Comparison of ENCODE assay signal across 13 cellular contexts in genomic region chr15:37793851-37794250, GRCh38.
DNase-seq lines count a peak whose midpoint lies in the region; ATAC-seq and TF ChIP-seq lines count a peak whose summit lies in the region.
"Had no signal": no experiment of that assay in that cellular context is flagged by ENCODE, and none has a peak within 500 bp of the region (broad histone marks: within the 10 kb centered on the region; RNA-seq: fewer than 3 reads in every experiment).

No MANE protein-coding gene starts in this region.

- H2AFZ ChIP-seq in MM.1S (ENCODE audit: low read length) (no peak overlapping the region), neural progenitor cell (replicated peaks) (no peak overlapping the region)

- no peak overlapping the region for H3K9ac ChIP-seq in MM.1S (ENCODE audit: low read length)
- no peak overlapping the region for H3K9ac ChIP-seq in neural progenitor cell

- H3F3A ChIP-seq in MM.1S (ENCODE audit: insufficient read depth, low read length) (no peaks in the 10 kb centered on the region), neural progenitor cell (ENCODE audit: low read depth) (no peaks in the 10 kb centered on the region)

- no peak for ATAC-seq in GM19023 (IDR thresholded peaks at IDR 0.05; ENCODE audit: unreplicated experiment)
- ATAC-seq: activated CD4-positive, alpha-beta T cell treated with anti-CD3 and anti-CD28 coated beads for 36 hours; foreskin keratinocyte; K562 had no signal

- no peaks in the 10 kb centered on the region for H3K9me2 ChIP-seq in MM.1S (replicated peaks; ENCODE audit: insufficient read depth, low read length)

- no peaks in the 10 kb centered on the region for H3K9me3 ChIP-seq in MM.1S (replicated peaks; ENCODE audit: insufficient read depth, low read length)
- H3K9me3 ChIP-seq in neural progenitor cell (ENCODE audit: low read depth), result no peaks in the 10 kb centered on the region

- TF ChIP-seq CTCF in MM.1S (IDR thresholded peaks at IDR 0.05; ENCODE audit: low read length) (peak; percentile 40), neural progenitor cell (IDR thresholded peaks at IDR 0.05) (peak; percentile 47)

- H3K4me2 ChIP-seq in MM.1S (ENCODE audit: low read depth, low read length) (no peak overlapping the region), neural progenitor cell (no peak overlapping the region)

- no peak overlapping the region for H3K27ac Mint-ChIP-seq in neural progenitor cell
- no peak overlapping the region for H3K27ac Mint-ChIP-seq in activated naive CD8-positive, alpha-beta T cell treated with anti-CD3 and anti-CD28 coated beads for 36 hours
- H3K27ac Mint-ChIP-seq: activated CD4-positive, alpha-beta T cell treated with anti-CD3 and anti-CD28 coated beads for 36 hours had no signal

- H3K27ac ChIP-seq in MM.1S (ENCODE audit: low read length) (no peak overlapping the region), neural progenitor cell (no peak overlapping the region)
- H3K27ac ChIP-seq: foreskin keratinocyte had no signal

- H3K27me3 ChIP-seq in MM.1S (replicated peaks; ENCODE audit: insufficient read depth, low read length), result no peaks in the 10 kb centered on the region
- no peaks in the 10 kb centered on the region for H3K27me3 ChIP-seq in neural progenitor cell
- H3K27me3 ChIP-seq: foreskin keratinocyte had no signal

- H4K20me1 ChIP-seq in MM.1S (ENCODE audit: insufficient read depth, low read length), result no peaks in the 10 kb centered on the region
- H4K20me1 ChIP-seq in neural progenitor cell (ENCODE audit: low read depth), result no peaks in the 10 kb centered on the region

- H3K36me3 ChIP-seq in MM.1S (replicated peaks; ENCODE audit: insufficient read depth, low read length) (no peaks in the 10 kb centered on the region), neural progenitor cell (no peaks in the 10 kb centered on the region)

- no peaks in the 10 kb centered on the region for H3K4me1 ChIP-seq in MM.1S (ENCODE audit: low read length)
- no peaks in the 10 kb centered on the region for H3K4me1 ChIP-seq in neural progenitor cell
- H3K4me1 ChIP-seq: foreskin keratinocyte had no signal

- no peaks in the 10 kb centered on the region for H3K79me2 ChIP-seq in MM.1S (ENCODE audit: low read length)
- no peaks in the 10 kb centered on the region for H3K79me2 ChIP-seq in neural progenitor cell (ENCODE audit: low read depth)

- DNase-seq in H4 (ENCODE audit: low spot score), result peak; percentile 7
- DNase-seq in MM.1S, result peak; percentile 21
- DNase-seq in ecto neural progenitor cell (ENCODE audit: low spot score), result peak; percentile 48
- DNase-seq in neural progenitor cell (ENCODE audit: low spot score), result peak; percentile 40
- DNase-seq in activated naive CD8-positive, alpha-beta T cell treated with anti-CD3 and anti-CD28 coated beads for 36 hours, result no peak
- DNase-seq in middle frontal gyrus (ENCODE audit: extremely low spot score, low spot score), result no peak
- DNase-seq: activated CD4-positive, alpha-beta T cell treated with anti-CD3 and anti-CD28 coated beads for 36 hours; activated T-cell treated with anti-CD3 and anti-CD28 coated beads, Interleukin-2, amount 50 U/mL, for 48 hours; foreskin keratinocyte; NCI-H2029 treated with DMSO at 0.1 percent for 48 hours; T-helper 1 cell had no signal

- H3K4me3 Mint-ChIP-seq in neural progenitor cell, result no peak overlapping the region
- no peak overlapping the region for H3K4me3 Mint-ChIP-seq in activated naive CD8-positive, alpha-beta T cell treated with anti-CD3 and anti-CD28 coated beads for 36 hours
- H3K4me3 Mint-ChIP-seq: activated CD4-positive, alpha-beta T cell treated with anti-CD3 and anti-CD28 coated beads for 36 hours had no signal

- H3K4me3 ChIP-seq in MM.1S (ENCODE audit: low read length) (no peak overlapping the region), neural progenitor cell (no peak overlapping the region)
- H3K4me3 ChIP-seq: K562 had no signal

- H3K27me3 Mint-ChIP-seq in neural progenitor cell (ENCODE audit: insufficient read depth, low read depth), result peaks cover 2% of the 10 kb centered on the region
- peaks cover 6% of the 10 kb centered on the region for H3K27me3 Mint-ChIP-seq in activated naive CD8-positive, alpha-beta T cell treated with anti-CD3 and anti-CD28 coated beads for 36 hours

- H3K9me3 Mint-ChIP-seq in neural progenitor cell, result peaks cover 5% of the 10 kb centered on the region
- peaks cover 1% of the 10 kb centered on the region for H3K9me3 Mint-ChIP-seq in activated naive CD8-positive, alpha-beta T cell treated with anti-CD3 and anti-CD28 coated beads for 36 hours

- H3K36me3 Mint-ChIP-seq in neural progenitor cell, result no peaks in the 10 kb centered on the region
- no peaks in the 10 kb centered on the region for H3K36me3 Mint-ChIP-seq in activated naive CD8-positive, alpha-beta T cell treated with anti-CD3 and anti-CD28 coated beads for 36 hours

- peaks cover 12% of the 10 kb centered on the region for H3K4me1 Mint-ChIP-seq in neural progenitor cell
- no peaks in the 10 kb centered on the region for H3K4me1 Mint-ChIP-seq in activated naive CD8-positive, alpha-beta T cell treated with anti-CD3 and anti-CD28 coated beads for 36 hours
- H3K4me1 Mint-ChIP-seq: activated CD4-positive, alpha-beta T cell treated with anti-CD3 and anti-CD28 coated beads for 36 hours had no signal

Comparison
In these comparisons a context has a peak if more than half of its experiments do, and no peak if none do; other contexts are left out.
1. DNase-seq: peak in H4 (single experiment), MM.1S (single experiment), ecto neural progenitor cell (single experiment) and neural progenitor cell (single experiment); none in activated naive CD8-positive, alpha-beta T cell treated with anti-CD3 and anti-CD28 coated beads for 36 hours (single experiment) and middle frontal gyrus (single experiment).